16 cellular contexts compared by ENCODE assay signal in the genomic region with DNA sequence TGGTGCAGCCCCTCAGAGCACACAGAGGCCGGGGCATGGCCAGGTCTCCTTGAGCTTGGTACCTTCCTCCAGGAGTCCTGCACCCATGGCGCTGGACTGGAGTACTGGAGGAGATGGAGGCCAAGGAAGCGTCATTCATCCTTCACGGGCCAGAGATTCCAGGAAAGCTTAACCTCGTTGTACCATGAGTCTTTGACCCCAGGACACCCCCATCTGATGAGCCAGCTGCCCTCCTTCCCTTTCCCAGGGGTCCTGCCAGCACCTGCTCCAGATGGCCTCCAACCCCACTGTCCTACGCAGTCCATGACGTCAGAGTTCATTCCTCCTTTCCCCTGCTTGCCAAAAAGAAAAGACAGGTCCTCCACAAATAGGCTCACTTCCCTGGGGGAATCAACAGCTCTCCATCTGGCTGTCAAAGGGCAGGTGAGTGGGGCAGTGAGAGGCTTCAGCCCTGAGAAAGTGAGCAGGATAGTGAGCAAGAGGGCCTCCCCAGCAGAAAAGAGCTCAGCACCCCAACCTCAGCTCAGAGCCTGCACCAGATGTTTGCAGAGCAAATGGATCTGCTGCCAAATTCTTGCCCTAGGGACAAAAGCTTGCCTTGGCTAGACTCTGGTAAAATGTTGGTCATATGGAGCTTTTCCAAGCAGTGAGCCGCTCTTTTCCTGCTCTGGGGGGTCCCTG. TPM values are rescaled to one million over a fixed set of nuclear protein-coding genes. Genes with fewer than 3 reads are reported as not detected.
A peak's percentile ranks its signal among the peaks of the same experiment; 100 is the strongest.
DNase-seq lines count a peak whose midpoint lies in the region; ATAC-seq and TF ChIP-seq lines count a peak whose summit lies in the region.
"Had no signal": no experiment of that assay in that cellular context is flagged by ENCODE, and none has a peak within 500 bp of the region (broad histone marks: within the 10 kb centered on the region; RNA-seq: fewer than 3 reads in every experiment).

No MANE protein-coding gene starts in this region.

- H4K20me1 ChIP-seq in MM.1S (ENCODE audit: insufficient read depth, low read length), result no peaks in the 10 kb centered on the region

- intact Hi-C loops in posterior vena cava (cut with DNase I), result no loop called here

- TF ChIP-seq CTCF in fibroblast of the aortic adventitia (IDR thresholded peaks at IDR 0.05; ENCODE audit: insufficient read depth, low read length) (no peak), MM.1S (IDR thresholded peaks at IDR 0.05; ENCODE audit: low read length) (no peak)

- no peaks in the 10 kb centered on the region for H3K9me3 ChIP-seq in MM.1S (replicated peaks; ENCODE audit: insufficient read depth, low read length)
- H3K9me3 ChIP-seq: pancreas, SJCRH30 had no signal

- H3K4me1 ChIP-seq in MM.1S (ENCODE audit: low read length), result no peaks in the 10 kb centered on the region

- no peak overlapping the region for H3K27ac ChIP-seq in MM.1S (ENCODE audit: low read length)
- H3K27ac ChIP-seq: GM23248, pancreas, SJCRH30 had no signal

- H3K4me3 ChIP-seq in fibroblast of the aortic adventitia (ENCODE audit: low read depth, low read length) (no peak overlapping the region), MM.1S (ENCODE audit: low read length) (no peak overlapping the region)
- H3K4me3 ChIP-seq: GM23248, pancreas, SJCRH30 had no signal

- no peak overlapping the region for H3K4me2 ChIP-seq in MM.1S (ENCODE audit: low read depth, low read length)

- H3F3A ChIP-seq in MM.1S (ENCODE audit: insufficient read depth, low read length), result no peaks in the 10 kb centered on the region

- peak; percentile 4 for DNase-seq in AG08396 (ENCODE audit: low spot score)
- DNase-seq in NCI-H2171 treated with DMSO at 0.1 percent for 48 hours (lab: John Stamatoyannopoulos, UW), result peak; percentile 61
- peak; percentile 59 for DNase-seq in fibroblast of the aortic adventitia (ENCODE audit: low read depth)
- DNase-seq in posterior vena cava (ENCODE audit: low spot score), result peak; percentile 71
- no peak for DNase-seq in MM.1S
- no peak for DNase-seq in Kasumi-1 (lab: John Stamatoyannopoulos, UW)
- no peak for DNase-seq in NCI-H526 (lab: John Stamatoyannopoulos, UW)
- DNase-seq: ACHN; activated CD4-positive, alpha-beta T cell treated with anti-CD3 and anti-CD28 coated beads for 4 hours; activated T-cell treated with anti-CD3 and anti-CD28 coated beads, Interleukin-2, amount 50 U/mL, for 4 hours; GM23248 had no signal

- no peaks in the 10 kb centered on the region for H3K79me2 ChIP-seq in MM.1S (ENCODE audit: low read length)

- no peak overlapping the region for H3K9ac ChIP-seq in MM.1S (ENCODE audit: low read length)
- H3K9ac ChIP-seq: GM23248 had no signal

- H2AFZ ChIP-seq in MM.1S (ENCODE audit: low read length), result no peak overlapping the region
- H2AFZ ChIP-seq: GM23248 had no signal

- no peaks in the 10 kb centered on the region for H3K9me2 ChIP-seq in MM.1S (replicated peaks; ENCODE audit: insufficient read depth, low read length)

- H3K36me3 ChIP-seq in MM.1S (replicated peaks; ENCODE audit: insufficient read depth, low read length), result no peaks in the 10 kb centered on the region
- H3K36me3 ChIP-seq: pancreas, SJCRH30 had no signal

- no peak for ATAC-seq in GM19023 (IDR thresholded peaks at IDR 0.05; ENCODE audit: unreplicated experiment)
- ATAC-seq: activated T-cell treated with anti-CD3 and anti-CD28 coated beads, Interleukin-2, amount 50 U/mL, for 4 hours; left colon; stimulated activated naive CD8-positive, alpha-beta T cell treated with anti-CD3 and anti-CD28 coated beads, Interleukin-15, Interleukin-2, amounts not matched to agents 100 U/mL and 50 U/mL, for 24 hours had no signal

- H3K27me3 ChIP-seq in MM.1S (replicated peaks; ENCODE audit: insufficient read depth, low read length), result no peaks in the 10 kb centered on the region
- H3K27me3 ChIP-seq: SJCRH30 had no signal

RNA-seq across cellular contexts. Expression of a gene that starts 4.5 kb away (rescaled TPM):
- not detected in 2 replicates for total RNA-seq in fibroblast of the aortic adventitia (ENCODE audit: low replicate concordance)
- 1 to 10 TPM in 1 of 2 donors, under 1 TPM in 1; 0.93 to 9.2 TPM for total RNA-seq in posterior vena cava
- total RNA-seq: GM23248, left colon, pancreas had no signal

RNA-seq across cellular contexts. Expression of a gene that starts 30.8 kb away (rescaled TPM):
- 24.9 and 36.3 TPM in 2 replicates for total RNA-seq in fibroblast of the aortic adventitia (ENCODE audit: low replicate concordance)
- total RNA-seq in posterior vena cava, result 10 to 100 TPM; 21.7 to 22.2 TPM

Comparison
In these comparisons a context has a peak if more than half of its experiments do, and no peak if none do; other contexts are left out.
1. DNase-seq: peak in AG08396 (single experiment), NCI-H2171 treated with DMSO at 0.1 percent for 48 hours (single experiment), fibroblast of the aortic adventitia (single experiment) and posterior vena cava (single experiment); none in MM.1S (single experiment), Kasumi-1 (0 of 2) and NCI-H526 (0 of 2).